In the genomic region with DNA sequence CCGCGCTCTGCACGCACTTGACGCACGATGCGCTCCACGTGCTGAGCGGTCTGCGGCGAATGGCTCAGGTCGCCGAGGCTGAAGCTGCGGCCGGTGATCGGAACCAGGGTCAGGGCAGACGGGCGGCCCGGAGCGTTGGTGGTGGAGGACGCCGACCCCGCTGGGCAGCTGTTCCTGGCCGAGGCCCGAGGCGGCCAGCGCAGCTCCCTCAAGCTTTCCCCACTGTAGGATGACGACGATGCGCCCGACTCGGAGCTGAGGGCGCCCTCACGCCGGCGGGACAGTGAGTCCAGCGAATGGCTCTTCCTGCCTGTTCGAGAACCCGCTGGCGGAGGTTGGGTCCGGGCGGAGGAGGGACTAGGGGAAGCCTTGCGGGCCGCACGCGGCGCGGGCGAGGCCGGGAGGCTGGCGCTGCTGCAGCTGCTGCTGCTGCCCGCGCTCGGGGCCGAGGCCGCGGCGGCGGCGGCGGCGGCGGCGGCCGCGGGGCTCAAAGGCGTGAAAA, we compare ENCODE assay signal across 1 cellular context.
TF ChIP-seq lines count a peak whose summit lies in the region.

No MANE protein-coding gene starts in this region.

TF ChIP-seq in HEK293, 187 proteins besides CTCF, POLR2A, EP300 and RAD21 (continued from another document):
- TF ChIP-seq ZBTB17 (tag by site-specific recombination; IDR thresholded peaks at IDR 0.05) (no peak), ZNF266 (tag by site-specific recombination; IDR thresholded peaks at IDR 0.05; ENCODE audit: low read depth) (no peak), ZNF654 (tag by site-specific recombination; IDR thresholded peaks at IDR 0.05; ENCODE audit: low read depth) (no peak), ZNF510 (tag by site-specific recombination; IDR thresholded peaks at IDR 0.05; ENCODE audit: insufficient replicate concordance) (no peak), ZNF221 (tag by site-specific recombination; IDR thresholded peaks at IDR 0.05; ENCODE audit: borderline replicate concordance) (no peak), BCL11B (tag by site-specific recombination; IDR thresholded peaks at IDR 0.05; ENCODE audit: low read depth) (no peak), SP2 (tag by site-specific recombination; IDR thresholded peaks at IDR 0.05) (no peak)
- TF ChIP-seq, protein P1, sequence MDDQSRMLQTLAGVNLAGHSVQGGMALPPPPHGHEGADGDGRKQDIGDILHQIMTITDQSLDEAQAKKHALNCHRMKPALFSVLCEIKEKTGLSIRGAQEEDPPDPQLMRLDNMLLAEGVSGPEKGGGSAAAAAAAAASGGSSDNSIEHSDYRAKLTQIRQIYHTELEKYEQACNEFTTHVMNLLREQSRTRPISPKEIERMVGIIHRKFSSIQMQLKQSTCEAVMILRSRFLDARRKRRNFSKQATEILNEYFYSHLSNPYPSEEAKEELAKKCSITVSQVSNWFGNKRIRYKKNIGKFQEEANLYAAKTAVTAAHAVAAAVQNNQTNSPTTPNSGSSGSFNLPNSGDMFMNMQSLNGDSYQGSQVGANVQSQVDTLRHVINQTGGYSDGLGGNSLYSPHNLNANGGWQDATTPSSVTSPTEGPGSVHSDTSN (CRISPR knock-in tag; IDR thresholded peaks at IDR 0.05), result no peak
